Comparison of ENCODE assay signal across 1 cellular context in genomic region chr1:244864253-244865027, GRCh38.
TF ChIP-seq lines count a peak whose summit lies in the region.

TSS of gene HNRNPU (minus strand) at chr1:244864543. CDS start at chr1:244864307, 236 bp downstream.

TF ChIP-seq in HepG2, 621 proteins besides CTCF, POLR2A, EP300 and RAD21 (continued from another document):
- no peak; the same call in 1 of the 2 replicates for TF ChIP-seq ZBTB43 (CRISPR knock-in tag; conservative IDR thresholded peaks at IDR 0.05)
- peak; percentile 21; the same call in 1 of the 2 replicates for TF ChIP-seq ZNF354B (CRISPR knock-in tag; IDR thresholded peaks at IDR 0.05)
- TF ChIP-seq FOSL2 (CRISPR knock-in tag; IDR thresholded peaks at IDR 0.05) = no peak; the same call in 1 of the 2 replicates
- peak; percentile 67; the same call in 1 of the 2 replicates for TF ChIP-seq TEF (CRISPR knock-in tag; IDR thresholded peaks at IDR 0.05)
- no peak for TF ChIP-seq U2AF2 (IDR thresholded peaks at IDR 0.05; ENCODE audit: low read depth, low read length)
- peak; percentile 25; the same call in 1 of the 2 replicates for TF ChIP-seq ZNF280D (CRISPR knock-in tag; IDR thresholded peaks at IDR 0.05)
- TF ChIP-seq REXO4 (CRISPR knock-in tag; IDR thresholded peaks at IDR 0.05; ENCODE audit: borderline replicate concordance) = no peak
- peak; percentile 76 for TF ChIP-seq MED1 (CRISPR knock-in tag; IDR thresholded peaks at IDR 0.05)
- TF ChIP-seq ZNF44 (CRISPR knock-in tag; IDR thresholded peaks at IDR 0.05) = no peak
- peak; percentile 76; the same call in 1 of the 2 replicates for TF ChIP-seq ZNF598 (CRISPR knock-in tag; IDR thresholded peaks at IDR 0.05; ENCODE audit: borderline replicate concordance)
- peak; percentile 88 for TF ChIP-seq KMT2A (CRISPR knock-in tag; IDR thresholded peaks at IDR 0.05)
- no peak for TF ChIP-seq HDAC6 (IDR thresholded peaks at IDR 0.05; ENCODE audit: low read depth, low read length)
- TF ChIP-seq MNT (IDR thresholded peaks at IDR 0.05) = no peak
- peak; percentile 86; the same call in 1 of the 2 replicates for TF ChIP-seq AFF4 (CRISPR knock-in tag; IDR thresholded peaks at IDR 0.05)
- TF ChIP-seq TBX3 (IDR thresholded peaks at IDR 0.05; ENCODE audit: borderline replicate concordance) = no peak
- no peak; the same call in 1 of the 2 replicates for TF ChIP-seq ATF5 (CRISPR knock-in tag; IDR thresholded peaks at IDR 0.05; ENCODE audit: low read depth)
- no peak for TF ChIP-seq ZBTB46 (CRISPR knock-in tag; IDR thresholded peaks at IDR 0.05; ENCODE audit: borderline replicate concordance)
- 0 out of 2 replicates have a peak, but pooled peaks have one; percentile 33 for TF ChIP-seq ZNF549 (CRISPR knock-in tag; IDR thresholded peaks at IDR 0.05)
- 0 out of 2 replicates have a peak, but pooled peaks have one; percentile 52 for TF ChIP-seq ZBTB7A (CRISPR knock-in tag; IDR thresholded peaks at IDR 0.05)
- TF ChIP-seq BRD4 (CRISPR knock-in tag; IDR thresholded peaks at IDR 0.05) = peak; percentile 87
- TF ChIP-seq GMEB2 (CRISPR knock-in tag; IDR thresholded peaks at IDR 0.05; ENCODE audit: low read depth) = peak; percentile 97
- TF ChIP-seq SAP130 (CRISPR knock-in tag; IDR thresholded peaks at IDR 0.05; ENCODE audit: low read depth) = peak; percentile 84
- TF ChIP-seq ZNF746 (CRISPR knock-in tag; IDR thresholded peaks at IDR 0.05) = peak; percentile 38; the same call in 1 of the 2 replicates
- TF ChIP-seq KDM6A (CRISPR knock-in tag; IDR thresholded peaks at IDR 0.05; ENCODE audit: low read depth) = 0 out of 2 replicates have a peak, but pooled peaks have one; percentile 10
- TF ChIP-seq MYC (CRISPR knock-in tag; IDR thresholded peaks at IDR 0.05; ENCODE audit: borderline replicate concordance) = peak; percentile 79; the same call in 1 of the 2 replicates
- TF ChIP-seq SNAI1 (CRISPR knock-in tag; IDR thresholded peaks at IDR 0.05; ENCODE audit: borderline replicate concordance) = peak; percentile 13; the same call in 1 of the 2 replicates
- TF ChIP-seq ZBTB37 (CRISPR knock-in tag; IDR thresholded peaks at IDR 0.05) = no peak
- TF ChIP-seq CENPBD1 (CRISPR knock-in tag; IDR thresholded peaks at IDR 0.05; ENCODE audit: borderline replicate concordance, low read depth) = no peak
- TF ChIP-seq MBNL3 (CRISPR knock-in tag; conservative IDR thresholded peaks at IDR 0.05) = no peak
- TF ChIP-seq TIGD3 (CRISPR knock-in tag; IDR thresholded peaks at IDR 0.05; ENCODE audit: borderline replicate concordance) = no peak
